Comparison of ENCODE assay signal across 2 cellular contexts in the genomic region with DNA sequence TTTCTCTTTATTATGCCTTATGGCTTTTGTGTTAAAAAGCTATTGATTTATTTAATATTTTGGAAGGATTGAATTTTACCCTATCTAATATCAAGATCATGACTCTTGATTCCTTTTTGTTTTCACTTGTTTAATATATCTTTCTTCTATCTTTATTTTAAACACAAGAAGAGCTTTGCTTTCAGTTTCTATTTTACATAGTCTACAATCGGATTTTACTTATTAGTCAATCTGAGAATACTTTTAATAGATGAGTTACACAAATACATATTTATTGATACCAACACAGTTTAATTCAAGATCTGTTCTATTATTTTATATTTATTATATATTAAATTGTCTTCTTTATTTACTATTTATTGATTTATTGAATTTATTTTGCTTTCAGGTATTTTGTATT.
TF ChIP-seq lines count a peak whose summit lies in the region.

No MANE protein-coding gene starts in this region.

TF ChIP-seq in SK-N-SH treated with all-trans-retinoic acid at 6 μM for 48 hours, 23 proteins besides CTCF, POLR2A, EP300 and RAD21 (continued from another document):
- TF ChIP-seq, protein P1, sequence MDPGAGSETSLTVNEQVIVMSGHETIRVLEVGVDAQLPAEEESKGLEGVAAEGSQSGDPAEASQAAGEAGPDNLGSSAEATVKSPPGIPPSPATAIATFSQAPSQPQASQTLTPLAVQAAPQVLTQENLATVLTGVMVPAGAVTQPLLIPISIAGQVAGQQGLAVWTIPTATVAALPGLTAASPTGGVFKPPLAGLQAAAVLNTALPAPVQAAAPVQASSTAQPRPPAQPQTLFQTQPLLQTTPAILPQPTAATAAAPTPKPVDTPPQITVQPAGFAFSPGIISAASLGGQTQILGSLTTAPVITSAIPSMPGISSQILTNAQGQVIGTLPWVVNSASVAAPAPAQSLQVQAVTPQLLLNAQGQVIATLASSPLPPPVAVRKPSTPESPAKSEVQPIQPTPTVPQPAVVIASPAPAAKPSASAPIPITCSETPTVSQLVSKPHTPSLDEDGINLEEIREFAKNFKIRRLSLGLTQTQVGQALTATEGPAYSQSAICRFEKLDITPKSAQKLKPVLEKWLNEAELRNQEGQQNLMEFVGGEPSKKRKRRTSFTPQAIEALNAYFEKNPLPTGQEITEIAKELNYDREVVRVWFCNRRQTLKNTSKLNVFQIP (CRISPR knock-in tag; IDR thresholded peaks at IDR 0.05; ENCODE audit: borderline replicate concordance, low read depth), result no peak
- TF ChIP-seq ZFP30 (CRISPR knock-in tag; IDR thresholded peaks at IDR 0.05) (no peak), ZFP3 (CRISPR knock-in tag; IDR thresholded peaks at IDR 0.05) (no peak), ZNF8 (CRISPR knock-in tag; IDR thresholded peaks at IDR 0.05) (no peak), CSDC2 (CRISPR knock-in tag; IDR thresholded peaks at IDR 0.05) (no peak), TCF4 (CRISPR knock-in tag; IDR thresholded peaks at IDR 0.05; ENCODE audit: borderline replicate concordance) (no peak), RARB (CRISPR knock-in tag; IDR thresholded peaks at IDR 0.05) (no peak), OSR1 (CRISPR knock-in tag; IDR thresholded peaks at IDR 0.05) (no peak), ZC3H10 (CRISPR knock-in tag; IDR thresholded peaks at IDR 0.05) (no peak), BACH2 (CRISPR knock-in tag; IDR thresholded peaks at IDR 0.05; ENCODE audit: borderline replicate concordance) (no peak), GLIS3 (CRISPR knock-in tag; IDR thresholded peaks at IDR 0.05) (no peak)

TF ChIP-seq in WTC11, 78 proteins besides CTCF, POLR2A, EP300 and RAD21 (continued from another document):
- TF ChIP-seq, protein P2, sequence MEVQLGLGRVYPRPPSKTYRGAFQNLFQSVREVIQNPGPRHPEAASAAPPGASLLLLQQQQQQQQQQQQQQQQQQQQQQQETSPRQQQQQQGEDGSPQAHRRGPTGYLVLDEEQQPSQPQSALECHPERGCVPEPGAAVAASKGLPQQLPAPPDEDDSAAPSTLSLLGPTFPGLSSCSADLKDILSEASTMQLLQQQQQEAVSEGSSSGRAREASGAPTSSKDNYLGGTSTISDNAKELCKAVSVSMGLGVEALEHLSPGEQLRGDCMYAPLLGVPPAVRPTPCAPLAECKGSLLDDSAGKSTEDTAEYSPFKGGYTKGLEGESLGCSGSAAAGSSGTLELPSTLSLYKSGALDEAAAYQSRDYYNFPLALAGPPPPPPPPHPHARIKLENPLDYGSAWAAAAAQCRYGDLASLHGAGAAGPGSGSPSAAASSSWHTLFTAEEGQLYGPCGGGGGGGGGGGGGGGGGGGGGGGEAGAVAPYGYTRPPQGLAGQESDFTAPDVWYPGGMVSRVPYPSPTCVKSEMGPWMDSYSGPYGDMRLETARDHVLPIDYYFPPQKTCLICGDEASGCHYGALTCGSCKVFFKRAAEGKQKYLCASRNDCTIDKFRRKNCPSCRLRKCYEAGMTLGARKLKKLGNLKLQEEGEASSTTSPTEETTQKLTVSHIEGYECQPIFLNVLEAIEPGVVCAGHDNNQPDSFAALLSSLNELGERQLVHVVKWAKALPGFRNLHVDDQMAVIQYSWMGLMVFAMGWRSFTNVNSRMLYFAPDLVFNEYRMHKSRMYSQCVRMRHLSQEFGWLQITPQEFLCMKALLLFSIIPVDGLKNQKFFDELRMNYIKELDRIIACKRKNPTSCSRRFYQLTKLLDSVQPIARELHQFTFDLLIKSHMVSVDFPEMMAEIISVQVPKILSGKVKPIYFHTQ (CRISPR knock-in tag; IDR thresholded peaks at IDR 0.05), result no peak
- no peak for TF ChIP-seq ZNF317 (CRISPR knock-in tag; IDR thresholded peaks at IDR 0.05; ENCODE audit: borderline replicate concordance, low read depth)
- TF ChIP-seq ZNF423 (CRISPR knock-in tag; IDR thresholded peaks at IDR 0.05), result no peak
- TF ChIP-seq EMX1 (CRISPR knock-in tag; IDR thresholded peaks at IDR 0.05), result no peak
- TF ChIP-seq, protein P3, sequence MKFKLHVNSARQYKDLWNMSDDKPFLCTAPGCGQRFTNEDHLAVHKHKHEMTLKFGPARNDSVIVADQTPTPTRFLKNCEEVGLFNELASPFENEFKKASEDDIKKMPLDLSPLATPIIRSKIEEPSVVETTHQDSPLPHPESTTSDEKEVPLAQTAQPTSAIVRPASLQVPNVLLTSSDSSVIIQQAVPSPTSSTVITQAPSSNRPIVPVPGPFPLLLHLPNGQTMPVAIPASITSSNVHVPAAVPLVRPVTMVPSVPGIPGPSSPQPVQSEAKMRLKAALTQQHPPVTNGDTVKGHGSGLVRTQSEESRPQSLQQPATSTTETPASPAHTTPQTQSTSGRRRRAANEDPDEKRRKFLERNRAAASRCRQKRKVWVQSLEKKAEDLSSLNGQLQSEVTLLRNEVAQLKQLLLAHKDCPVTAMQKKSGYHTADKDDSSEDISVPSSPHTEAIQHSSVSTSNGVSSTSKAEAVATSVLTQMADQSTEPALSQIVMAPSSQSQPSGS (CRISPR knock-in tag; IDR thresholded peaks at IDR 0.05; ENCODE audit: borderline replicate concordance, low read depth), result no peak
- TF ChIP-seq, protein P4, sequence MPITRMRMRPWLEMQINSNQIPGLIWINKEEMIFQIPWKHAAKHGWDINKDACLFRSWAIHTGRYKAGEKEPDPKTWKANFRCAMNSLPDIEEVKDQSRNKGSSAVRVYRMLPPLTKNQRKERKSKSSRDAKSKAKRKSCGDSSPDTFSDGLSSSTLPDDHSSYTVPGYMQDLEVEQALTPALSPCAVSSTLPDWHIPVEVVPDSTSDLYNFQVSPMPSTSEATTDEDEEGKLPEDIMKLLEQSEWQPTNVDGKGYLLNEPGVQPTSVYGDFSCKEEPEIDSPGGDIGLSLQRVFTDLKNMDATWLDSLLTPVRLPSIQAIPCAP (CRISPR knock-in tag; IDR thresholded peaks at IDR 0.05), result no peak
- no peak for TF ChIP-seq NFE2L1 (CRISPR knock-in tag; IDR thresholded peaks at IDR 0.05)
- TF ChIP-seq NR2C2 (CRISPR knock-in tag; IDR thresholded peaks at IDR 0.05), result no peak
- no peak for TF ChIP-seq SP1 (CRISPR knock-in tag; conservative IDR thresholded peaks at IDR 0.05)
- no peak for TF ChIP-seq CREB1 (CRISPR knock-in tag; IDR thresholded peaks at IDR 0.05)
- TF ChIP-seq, protein P5, sequence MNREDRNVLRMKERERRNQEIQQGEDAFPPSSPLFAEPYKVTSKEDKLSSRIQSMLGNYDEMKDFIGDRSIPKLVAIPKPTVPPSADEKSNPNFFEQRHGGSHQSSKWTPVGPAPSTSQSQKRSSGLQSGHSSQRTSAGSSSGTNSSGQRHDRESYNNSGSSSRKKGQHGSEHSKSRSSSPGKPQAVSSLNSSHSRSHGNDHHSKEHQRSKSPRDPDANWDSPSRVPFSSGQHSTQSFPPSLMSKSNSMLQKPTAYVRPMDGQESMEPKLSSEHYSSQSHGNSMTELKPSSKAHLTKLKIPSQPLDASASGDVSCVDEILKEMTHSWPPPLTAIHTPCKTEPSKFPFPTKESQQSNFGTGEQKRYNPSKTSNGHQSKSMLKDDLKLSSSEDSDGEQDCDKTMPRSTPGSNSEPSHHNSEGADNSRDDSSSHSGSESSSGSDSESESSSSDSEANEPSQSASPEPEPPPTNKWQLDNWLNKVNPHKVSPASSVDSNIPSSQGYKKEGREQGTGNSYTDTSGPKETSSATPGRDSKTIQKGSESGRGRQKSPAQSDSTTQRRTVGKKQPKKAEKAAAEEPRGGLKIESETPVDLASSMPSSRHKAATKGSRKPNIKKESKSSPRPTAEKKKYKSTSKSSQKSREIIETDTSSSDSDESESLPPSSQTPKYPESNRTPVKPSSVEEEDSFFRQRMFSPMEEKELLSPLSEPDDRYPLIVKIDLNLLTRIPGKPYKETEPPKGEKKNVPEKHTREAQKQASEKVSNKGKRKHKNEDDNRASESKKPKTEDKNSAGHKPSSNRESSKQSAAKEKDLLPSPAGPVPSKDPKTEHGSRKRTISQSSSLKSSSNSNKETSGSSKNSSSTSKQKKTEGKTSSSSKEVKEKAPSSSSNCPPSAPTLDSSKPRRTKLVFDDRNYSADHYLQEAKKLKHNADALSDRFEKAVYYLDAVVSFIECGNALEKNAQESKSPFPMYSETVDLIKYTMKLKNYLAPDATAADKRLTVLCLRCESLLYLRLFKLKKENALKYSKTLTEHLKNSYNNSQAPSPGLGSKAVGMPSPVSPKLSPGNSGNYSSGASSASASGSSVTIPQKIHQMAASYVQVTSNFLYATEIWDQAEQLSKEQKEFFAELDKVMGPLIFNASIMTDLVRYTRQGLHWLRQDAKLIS (CRISPR knock-in tag; IDR thresholded peaks at IDR 0.05; ENCODE audit: borderline replicate concordance), result no peak
- TF ChIP-seq, protein P6, sequence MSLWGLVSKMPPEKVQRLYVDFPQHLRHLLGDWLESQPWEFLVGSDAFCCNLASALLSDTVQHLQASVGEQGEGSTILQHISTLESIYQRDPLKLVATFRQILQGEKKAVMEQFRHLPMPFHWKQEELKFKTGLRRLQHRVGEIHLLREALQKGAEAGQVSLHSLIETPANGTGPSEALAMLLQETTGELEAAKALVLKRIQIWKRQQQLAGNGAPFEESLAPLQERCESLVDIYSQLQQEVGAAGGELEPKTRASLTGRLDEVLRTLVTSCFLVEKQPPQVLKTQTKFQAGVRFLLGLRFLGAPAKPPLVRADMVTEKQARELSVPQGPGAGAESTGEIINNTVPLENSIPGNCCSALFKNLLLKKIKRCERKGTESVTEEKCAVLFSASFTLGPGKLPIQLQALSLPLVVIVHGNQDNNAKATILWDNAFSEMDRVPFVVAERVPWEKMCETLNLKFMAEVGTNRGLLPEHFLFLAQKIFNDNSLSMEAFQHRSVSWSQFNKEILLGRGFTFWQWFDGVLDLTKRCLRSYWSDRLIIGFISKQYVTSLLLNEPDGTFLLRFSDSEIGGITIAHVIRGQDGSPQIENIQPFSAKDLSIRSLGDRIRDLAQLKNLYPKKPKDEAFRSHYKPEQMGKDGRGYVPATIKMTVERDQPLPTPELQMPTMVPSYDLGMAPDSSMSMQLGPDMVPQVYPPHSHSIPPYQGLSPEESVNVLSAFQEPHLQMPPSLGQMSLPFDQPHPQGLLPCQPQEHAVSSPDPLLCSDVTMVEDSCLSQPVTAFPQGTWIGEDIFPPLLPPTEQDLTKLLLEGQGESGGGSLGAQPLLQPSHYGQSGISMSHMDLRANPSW (CRISPR knock-in tag; conservative IDR thresholded peaks at IDR 0.05; ENCODE audit: low read depth), result no peak
- TF ChIP-seq TP53 (CRISPR knock-in tag; IDR thresholded peaks at IDR 0.05), result no peak
- TF ChIP-seq PRRX2 (CRISPR knock-in tag; IDR thresholded peaks at IDR 0.05), result no peak
- no peak for TF ChIP-seq GTF2I (CRISPR knock-in tag; conservative IDR thresholded peaks at IDR 0.05)
TF ChIP-seq in WTC11: peak in this region for 0.
